Comparison of ENCODE assay signal across 1 cellular context in the genomic region with DNA sequence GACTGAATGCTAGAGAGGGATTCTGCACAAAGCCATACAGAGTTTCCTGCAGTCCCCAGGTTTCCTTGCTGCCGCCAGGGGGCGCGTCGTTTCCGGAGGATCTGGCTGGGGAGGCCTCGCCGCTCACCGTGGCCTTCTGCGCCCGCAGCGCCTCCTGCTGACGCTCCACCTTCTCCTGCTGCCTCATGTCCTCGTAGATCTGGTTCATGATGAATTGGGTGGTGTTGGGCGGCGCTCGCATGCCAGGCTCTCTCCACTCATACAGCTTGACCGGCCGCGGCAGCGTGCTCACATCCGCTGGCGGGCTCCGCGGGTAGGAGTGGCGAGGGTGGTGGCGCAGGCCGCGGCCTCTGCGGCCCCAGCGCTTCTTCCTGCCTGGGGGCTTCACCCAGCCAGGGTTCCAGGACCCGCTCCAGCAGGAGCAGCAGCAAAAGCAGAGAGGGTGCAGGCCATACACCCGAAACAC.
TF ChIP-seq lines count a peak whose summit lies in the region.

No MANE protein-coding gene starts in this region.

TF ChIP-seq in K562, 482 proteins besides CTCF, POLR2A, EP300 and RAD21:
- TF ChIP-seq EHMT2 (IDR thresholded peaks at IDR 0.05) (no peak), MAZ (CRISPR knock-in tag; conservative IDR thresholded peaks at IDR 0.05 in 1 of 2, IDR thresholded peaks at IDR 0.05 in 1 of 2) (peak in 1 of 2 experiments; percentile 48; a peak in 1 of 4 replicates), RCOR1 (IDR thresholded peaks at IDR 0.05; ENCODE audit: borderline replicate concordance in 1 of 2, low read depth in 2 of 2, low read length in 2 of 2) (no peak), ETV1 (tag; conservative IDR thresholded peaks at IDR 0.05; ENCODE audit: low read depth) (peak; percentile 88), ETV5 (CRISPR knock-in tag; IDR thresholded peaks at IDR 0.05; ENCODE audit: low read depth) (peak; percentile 59; the same call in 1 of the 2 replicates), ZNF408 (CRISPR knock-in tag; IDR thresholded peaks at IDR 0.05; ENCODE audit: low read depth) (no peak), ZNF384 (IDR thresholded peaks at IDR 0.05; ENCODE audit: low read depth, low read length) (no peak), ZNF121 (CRISPR knock-in tag; conservative IDR thresholded peaks at IDR 0.05) (peak; percentile 42; the same call in 1 of the 2 replicates), SMC3 (conservative IDR thresholded peaks at IDR 0.05; ENCODE audit: insufficient read depth, low read depth, low read length) (0 out of 2 replicates have a peak, but pooled peaks have one; percentile 15)
- TF ChIP-seq, protein P1, sequence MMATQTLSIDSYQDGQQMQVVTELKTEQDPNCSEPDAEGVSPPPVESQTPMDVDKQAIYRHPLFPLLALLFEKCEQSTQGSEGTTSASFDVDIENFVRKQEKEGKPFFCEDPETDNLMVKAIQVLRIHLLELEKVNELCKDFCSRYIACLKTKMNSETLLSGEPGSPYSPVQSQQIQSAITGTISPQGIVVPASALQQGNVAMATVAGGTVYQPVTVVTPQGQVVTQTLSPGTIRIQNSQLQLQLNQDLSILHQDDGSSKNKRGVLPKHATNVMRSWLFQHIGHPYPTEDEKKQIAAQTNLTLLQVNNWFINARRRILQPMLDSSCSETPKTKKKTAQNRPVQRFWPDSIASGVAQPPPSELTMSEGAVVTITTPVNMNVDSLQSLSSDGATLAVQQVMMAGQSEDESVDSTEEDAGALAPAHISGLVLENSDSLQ (IDR thresholded peaks at IDR 0.05), result no peak
- TF ChIP-seq, protein P2, sequence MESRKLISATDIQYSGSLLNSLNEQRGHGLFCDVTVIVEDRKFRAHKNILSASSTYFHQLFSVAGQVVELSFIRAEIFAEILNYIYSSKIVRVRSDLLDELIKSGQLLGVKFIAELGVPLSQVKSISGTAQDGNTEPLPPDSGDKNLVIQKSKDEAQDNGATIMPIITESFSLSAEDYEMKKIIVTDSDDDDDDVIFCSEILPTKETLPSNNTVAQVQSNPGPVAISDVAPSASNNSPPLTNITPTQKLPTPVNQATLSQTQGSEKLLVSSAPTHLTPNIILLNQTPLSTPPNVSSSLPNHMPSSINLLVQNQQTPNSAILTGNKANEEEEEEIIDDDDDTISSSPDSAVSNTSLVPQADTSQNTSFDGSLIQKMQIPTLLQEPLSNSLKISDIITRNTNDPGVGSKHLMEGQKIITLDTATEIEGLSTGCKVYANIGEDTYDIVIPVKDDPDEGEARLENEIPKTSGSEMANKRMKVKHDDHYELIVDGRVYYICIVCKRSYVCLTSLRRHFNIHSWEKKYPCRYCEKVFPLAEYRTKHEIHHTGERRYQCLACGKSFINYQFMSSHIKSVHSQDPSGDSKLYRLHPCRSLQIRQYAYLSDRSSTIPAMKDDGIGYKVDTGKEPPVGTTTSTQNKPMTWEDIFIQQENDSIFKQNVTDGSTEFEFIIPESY (CRISPR knock-in tag; IDR thresholded peaks at IDR 0.05), result peak; percentile 53; the same call in 1 of the 2 replicates
- TF ChIP-seq, protein P3, sequence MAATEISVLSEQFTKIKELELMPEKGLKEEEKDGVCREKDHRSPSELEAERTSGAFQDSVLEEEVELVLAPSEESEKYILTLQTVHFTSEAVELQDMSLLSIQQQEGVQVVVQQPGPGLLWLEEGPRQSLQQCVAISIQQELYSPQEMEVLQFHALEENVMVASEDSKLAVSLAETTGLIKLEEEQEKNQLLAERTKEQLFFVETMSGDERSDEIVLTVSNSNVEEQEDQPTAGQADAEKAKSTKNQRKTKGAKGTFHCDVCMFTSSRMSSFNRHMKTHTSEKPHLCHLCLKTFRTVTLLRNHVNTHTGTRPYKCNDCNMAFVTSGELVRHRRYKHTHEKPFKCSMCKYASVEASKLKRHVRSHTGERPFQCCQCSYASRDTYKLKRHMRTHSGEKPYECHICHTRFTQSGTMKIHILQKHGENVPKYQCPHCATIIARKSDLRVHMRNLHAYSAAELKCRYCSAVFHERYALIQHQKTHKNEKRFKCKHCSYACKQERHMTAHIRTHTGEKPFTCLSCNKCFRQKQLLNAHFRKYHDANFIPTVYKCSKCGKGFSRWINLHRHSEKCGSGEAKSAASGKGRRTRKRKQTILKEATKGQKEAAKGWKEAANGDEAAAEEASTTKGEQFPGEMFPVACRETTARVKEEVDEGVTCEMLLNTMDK (IDR thresholded peaks at IDR 0.05; ENCODE audit: borderline replicate concordance, insufficient read depth, low read depth, low read length, poor library complexity, severe bottlenecking), result peak; percentile 42
- TF ChIP-seq, protein P4, sequence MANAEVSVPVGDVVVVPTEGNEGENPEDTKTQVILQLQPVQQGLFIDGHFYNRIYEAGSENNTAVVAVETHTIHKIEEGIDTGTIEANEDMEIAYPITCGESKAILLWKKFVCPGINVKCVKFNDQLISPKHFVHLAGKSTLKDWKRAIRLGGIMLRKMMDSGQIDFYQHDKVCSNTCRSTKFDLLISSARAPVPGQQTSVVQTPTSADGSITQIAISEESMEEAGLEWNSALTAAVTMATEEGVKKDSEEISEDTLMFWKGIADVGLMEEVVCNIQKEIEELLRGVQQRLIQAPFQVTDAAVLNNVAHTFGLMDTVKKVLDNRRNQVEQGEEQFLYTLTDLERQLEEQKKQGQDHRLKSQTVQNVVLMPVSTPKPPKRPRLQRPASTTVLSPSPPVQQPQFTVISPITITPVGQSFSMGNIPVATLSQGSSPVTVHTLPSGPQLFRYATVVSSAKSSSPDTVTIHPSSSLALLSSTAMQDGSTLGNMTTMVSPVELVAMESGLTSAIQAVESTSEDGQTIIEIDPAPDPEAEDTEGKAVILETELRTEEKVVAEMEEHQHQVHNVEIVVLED (CRISPR knock-in tag; IDR thresholded peaks at IDR 0.05), result no peak
